Comparison of ENCODE assay signal across 19 cellular contexts in the genomic region with DNA sequence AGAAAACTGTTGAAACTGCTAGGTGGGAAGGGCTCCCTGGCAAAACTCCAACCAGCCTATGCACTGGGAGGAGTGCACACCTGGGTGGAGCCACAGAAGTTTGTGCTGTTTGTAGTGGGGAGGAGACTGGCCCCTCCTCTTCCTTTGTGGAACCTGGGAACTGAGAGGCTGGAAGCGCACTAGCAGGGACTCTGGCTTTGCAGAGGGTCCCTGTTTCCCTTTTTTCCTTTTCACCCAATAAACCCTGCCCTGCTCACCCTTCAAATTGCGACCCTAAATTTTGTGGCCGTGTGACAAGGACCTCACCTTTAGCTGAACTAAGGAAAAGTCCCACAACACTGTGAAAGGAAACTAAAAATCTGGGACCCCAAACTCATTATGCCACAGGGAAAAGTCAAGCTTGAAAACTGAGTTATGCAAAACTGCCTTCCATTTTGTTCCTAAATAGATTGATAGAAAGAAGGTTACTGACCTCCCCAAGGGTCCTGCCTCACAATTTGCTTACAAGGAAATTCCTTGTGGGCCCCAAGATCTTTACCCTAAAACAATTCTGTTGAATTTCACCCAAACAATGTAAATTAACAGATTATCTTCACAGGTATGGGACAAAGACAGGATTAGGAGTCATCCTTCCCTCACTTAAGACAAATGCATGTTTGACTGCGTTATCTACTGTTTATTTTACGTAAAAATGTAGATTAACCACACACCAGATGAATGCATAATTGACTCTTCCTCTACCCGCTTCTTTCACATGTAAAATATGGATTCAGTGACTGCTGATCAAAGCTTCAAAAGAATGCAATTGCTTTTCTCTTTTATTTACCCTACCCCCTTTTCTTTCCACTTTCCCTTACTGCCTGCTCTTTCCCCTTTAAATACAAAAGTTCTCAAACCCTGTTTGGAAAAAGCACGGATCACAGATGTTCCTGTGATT.
DNase-seq lines count a peak whose midpoint lies in the region; ATAC-seq, FAIRE-seq and TF ChIP-seq lines count a peak whose summit lies in the region.
"Had no signal": no experiment of that assay in that cellular context is flagged by ENCODE, and none has a peak within 500 bp of the region (broad histone marks: within the 10 kb centered on the region; RNA-seq: fewer than 3 reads in every experiment).

No MANE protein-coding gene starts in this region.

- CTCF ChIA-PET in H1 (lab: Charles Lee; ENCODE audit: partially characterized antibody), result interaction anchor here (1.0 to 2.1 kb wide), 3 partner anchors 11 to 51 kb away, joined by 3 to 7 read pairs (median 4); no protein-coding TSS in a partner anchor

- H3K9ac ChIP-seq in H1 (replicated peaks in 1 of 4; ENCODE audit: extremely low read depth in 1 of 4, low read depth in 3 of 4, low read length in 3 of 4) (peak overlapping the region in 1 of 4 experiments; percentile 23; a peak in 1 of 7 replicates), mucosa of rectum (ENCODE audit: low read depth in 1 of 2, low read length in 2 of 2) (no peak overlapping the region)

- peak overlapping the region; percentile 73 for H3K56ac ChIP-seq in H1 (replicated peaks; ENCODE audit: insufficient read length, low read depth, low read length)

- H3K4me3 ChIP-seq in H1 (ENCODE audit: extremely low read depth in 1 of 4, insufficient read depth in 2 of 4, low read depth in 3 of 4, low read length in 4 of 4) (peak overlapping the region in 2 of 4 experiments; percentile 12 to 47; a peak in 3 of 8 replicates), mucosa of rectum (ENCODE audit: low read length in 2 of 2) (peak overlapping the region in 1 of 2 donors; percentile 35), WERI-Rb-1 (ENCODE audit: low read depth, low read length) (no peak overlapping the region)
- H3K4me3 ChIP-seq: esophagus muscularis mucosa, uterus had no signal

- no peak overlapping the region for H2BK15ac ChIP-seq in H1 (ENCODE audit: low read length)

- H3K27ac ChIP-seq in H1 (ENCODE audit: low read depth, low read length), result peak overlapping the region; percentile 70
- H3K27ac ChIP-seq in mucosa of rectum (ENCODE audit: low read depth in 2 of 2, low read length in 2 of 2), result peak overlapping the region; percentile 5 to 78
- no peak overlapping the region for H3K27ac ChIP-seq in WERI-Rb-1
- H3K27ac ChIP-seq: esophagus muscularis mucosa, uterus had no signal

- peak overlapping the region; percentile 61 for H4K5ac ChIP-seq in H1 (ENCODE audit: insufficient read length, low read depth, low read length)

- H2BK120ac ChIP-seq in H1 (replicated peaks; ENCODE audit: low read depth, low read length), result peak overlapping the region; percentile 74

- H3K4ac ChIP-seq in H1 (replicated peaks; ENCODE audit: insufficient read length, low read depth, low read length), result peak overlapping the region; percentile 90

- no peak for TF ChIP-seq EP300 in Ishikawa (IDR thresholded peaks at IDR 0.05; ENCODE audit: borderline replicate concordance)
- TF ChIP-seq EP300 in H1 (IDR thresholded peaks at IDR 0.05; ENCODE audit: borderline replicate concordance in 1 of 2, low read depth in 2 of 2, low read length in 2 of 2), result no peak

- peak overlapping the region; percentile 59 to 69 for H3K4me2 ChIP-seq in H1 (ENCODE audit: insufficient read depth in 1 of 2, low read depth in 2 of 2, low read length in 2 of 2)

- H3K36me3 ChIP-seq in H1 (ENCODE audit: control insufficient read depth in 2 of 4, insufficient read depth in 4 of 4, low read length in 3 of 4) (no peaks in the 10 kb centered on the region), mucosa of rectum (ENCODE audit: control insufficient read depth in 2 of 2, insufficient read depth in 2 of 2, low read length in 2 of 2) (no peaks in the 10 kb centered on the region), WERI-Rb-1 (no peaks in the 10 kb centered on the region)
- H3K36me3 ChIP-seq: esophagus muscularis mucosa, uterus had no signal

- no peak for ATAC-seq in HG03108 (IDR thresholded peaks at IDR 0.05; ENCODE audit: unreplicated experiment)

- TF ChIP-seq POLR2A in H1 (IDR thresholded peaks at IDR 0.05; ENCODE audit: control extremely low read depth in 1 of 2, low read depth in 2 of 2, low read length in 2 of 2), result peak; percentile 68 to 99

- no peaks in the 10 kb centered on the region for H4K20me1 ChIP-seq in H1 (replicated peaks in 1 of 2; ENCODE audit: control insufficient read depth in 1 of 2, insufficient read depth in 2 of 2, low read length in 2 of 2)

- H3K14ac ChIP-seq in H1 (ENCODE audit: insufficient read length), result no peak overlapping the region

- TF ChIP-seq RAD21 in Ishikawa (IDR thresholded peaks at IDR 0.05; ENCODE audit: low read depth), result no peak
- TF ChIP-seq RAD21 in H1 (IDR thresholded peaks at IDR 0.05 in 1 of 2, conservative IDR thresholded peaks at IDR 0.05 in 1 of 2; ENCODE audit: low read depth in 2 of 2, low read length in 2 of 2), result no peak; a peak in 1 of 4 replicates

- H3K23ac ChIP-seq in H1 (ENCODE audit: insufficient read length), result no peak overlapping the region

- POLR2A ChIA-PET in H1 (lab: Charles Lee; ENCODE audit: partially characterized antibody), result interaction anchor here (0.6 to 2.8 kb wide), 22 partner anchors 11 to 623 kb away, joined by 3 to 29 read pairs (median 4); a partner anchor contains a TSS

- no peak overlapping the region for H2BK20ac ChIP-seq in H1 (ENCODE audit: low read length)

- peaks cover 2 to 30% (median 25%) of the 10 kb centered on the region in 4 experiments for H3K4me1 ChIP-seq in H1 (replicated peaks in 1 of 4; ENCODE audit: control insufficient read depth in 3 of 4, insufficient read depth in 4 of 4, low read length in 3 of 4)
- peaks cover 0 to 19% of the 10 kb centered on the region in 2 donors for H3K4me1 ChIP-seq in mucosa of rectum (ENCODE audit: control insufficient read depth in 2 of 2, insufficient read depth in 2 of 2, low read length in 2 of 2)
- H3K4me1 ChIP-seq: uterus had no signal

- DNase-seq in ELF-1 (ENCODE audit: low read depth, low spot score), result peak; percentile 76
- DNase-seq in H1 (ENCODE audit: low read depth in 1 of 2, low spot score in 2 of 2), result peak; percentile 49 to 60
- no peak for DNase-seq in NK-92 treated with Interleukin-12 subunit alpha and Interleukin-12 subunit beta, amount 100 ng/mL, for 24 hours (lab: John Stamatoyannopoulos, UW)
- no peak for DNase-seq in WERI-Rb-1
- DNase-seq in NOMO-1 (lab: John Stamatoyannopoulos, UW; ENCODE audit: unreplicated experiment in 2 of 2), result no peak
- DNase-seq: activated CD4-positive, CD25-positive, alpha-beta regulatory T cell; DMS79 treated with DMSO at 0.1 percent for 48 hours; NCI-H1417 treated with DMSO at 0.1 percent for 48 hours; NCI-H226; nucleus accumbens; right cardiac atrium; SIG-M5; stimulated activated CD4-positive, alpha-beta T cell treated with anti-CD3 and anti-CD28 coated beads, Interleukin-2, amount 100 ng/mL, for 24 hours; uterus had no signal

- peak overlapping the region; percentile 69; the same call in 1 of the 2 replicates for H2BK5ac ChIP-seq in H1 (ENCODE audit: low read depth, low read length)

- FAIRE-seq in H1 (lab: Jason Lieb, UNC), result peak; percentile 78
- FAIRE-seq: GM19239 had no signal

- TF ChIP-seq CTCF in H1 (IDR thresholded peaks at IDR 0.05; ENCODE audit: control extremely low read depth in 1 of 3, insufficient read depth in 1 of 3, low read depth in 1 of 3, low read length in 3 of 3), result no peak
- TF ChIP-seq CTCF in WERI-Rb-1 (IDR thresholded peaks at IDR 0.05; ENCODE audit: low read depth, low read length), result no peak

- H4K8ac ChIP-seq in H1 (ENCODE audit: extremely low read depth, insufficient read depth, low read length), result no peak overlapping the region

- peak overlapping the region; percentile 86 for H3K18ac ChIP-seq in H1 (ENCODE audit: extremely low read depth, low read length)

- no peaks in the 10 kb centered on the region for H3K79me2 ChIP-seq in H1 (ENCODE audit: control insufficient read depth in 1 of 2, insufficient read depth in 2 of 2, low read length in 2 of 2)

- H3K23me2 ChIP-seq in H1 (ENCODE audit: low read depth, low read length), result no peaks in the 10 kb centered on the region; the same call in 1 of the 2 replicates

- peak overlapping the region; percentile 31 for H4K91ac ChIP-seq in H1 (replicated peaks; ENCODE audit: insufficient read length, low read length)

- H3K79me1 ChIP-seq in H1 (ENCODE audit: low read depth, low read length), result no peaks in the 10 kb centered on the region

- H2BK12ac ChIP-seq in H1 (ENCODE audit: low read depth, low read length), result no peak overlapping the region; the same call in 1 of the 2 replicates

- H2AK5ac ChIP-seq in H1 (ENCODE audit: low read depth, low read length), result no peak overlapping the region

- 7% methylated on average over 7 of the region's 7 CpGs; no CpG with 5 or more reads in 1 of the 2 experiments for WGBS in H1 (ENCODE audit: extremely low coverage in 1 of 2, insufficient coverage in 1 of 2, insufficient read length in 1 of 2, insufficient replicate concordance in 2 of 2, low coverage in 1 of 2, low lambda C conversion rate in 2 of 2, missing lambda C conversion rate in 1 of 2), 2 experiments

- peak overlapping the region; percentile 79; the same call in 1 of the 2 replicates for H2AFZ ChIP-seq in H1 (ENCODE audit: low read length)

- H3K27me3 ChIP-seq in H1 (replicated peaks in 1 of 4; ENCODE audit: control insufficient read depth in 3 of 4, extremely low read depth in 1 of 4, insufficient read depth in 3 of 4, low read length in 3 of 4) (no peaks in the 10 kb centered on the region), mucosa of rectum (ENCODE audit: control insufficient read depth in 2 of 2, insufficient read depth in 2 of 2, low read length in 2 of 2) (no peaks in the 10 kb centered on the region), WERI-Rb-1 (ENCODE audit: insufficient read depth, low read depth, severe bottlenecking) (no peaks in the 10 kb centered on the region)
- H3K27me3 ChIP-seq: esophagus muscularis mucosa, uterus had no signal

- no peaks in the 10 kb centered on the region for H3K9me3 ChIP-seq in H1 (ENCODE audit: insufficient read depth in 2 of 2, low read depth in 1 of 2, low read length in 1 of 2)
- no peaks in the 10 kb centered on the region for H3K9me3 ChIP-seq in mucosa of rectum (ENCODE audit: control insufficient read depth in 2 of 2, low read length in 2 of 2)
- no peaks in the 10 kb centered on the region for H3K9me3 ChIP-seq in WERI-Rb-1 (ENCODE audit: severe bottlenecking)
- H3K9me3 ChIP-seq: esophagus muscularis mucosa, uterus had no signal

TF ChIP-seq in Ishikawa, 13 proteins besides CTCF, POLR2A, EP300 and RAD21:
- TF ChIP-seq, protein P1, sequence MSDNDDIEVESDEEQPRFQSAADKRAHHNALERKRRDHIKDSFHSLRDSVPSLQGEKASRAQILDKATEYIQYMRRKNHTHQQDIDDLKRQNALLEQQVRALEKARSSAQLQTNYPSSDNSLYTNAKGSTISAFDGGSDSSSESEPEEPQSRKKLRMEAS (IDR thresholded peaks at IDR 0.05), result no peak
- peak; percentile 11; the same call in 1 of the 2 replicates for TF ChIP-seq NFIC (IDR thresholded peaks at IDR 0.05)

TF ChIP-seq in H1, 55 proteins besides CTCF, POLR2A, EP300 and RAD21 (continues in another document):
- TF ChIP-seq TEAD4 (IDR thresholded peaks at IDR 0.05; ENCODE audit: low read depth, low read length) (0 out of 2 replicates have a peak, but pooled peaks have one; percentile 10), HDAC2 (IDR thresholded peaks at IDR 0.05; ENCODE audit: borderline replicate concordance in 1 of 2, low read depth in 2 of 2, low read length in 2 of 2) (no peak), FOSL1 (IDR thresholded peaks at IDR 0.05; ENCODE audit: insufficient read depth, low read depth, low read length) (no peak), BRCA1 (IDR thresholded peaks at IDR 0.05; ENCODE audit: low read depth, low read length) (no peak)

Comparison
In these comparisons a context has a peak if more than half of its experiments do, and no peak if none do; other contexts are left out.
1. DNase-seq: peak in ELF-1 (single experiment) and H1 (2 of 2); none in NK-92 treated with Interleukin-12 subunit alpha and Interleukin-12 subunit beta, amount 100 ng/mL, for 24 hours (single experiment), WERI-Rb-1 (single experiment) and NOMO-1 (0 of 2).